16 cellular contexts compared by ENCODE assay signal in genomic region chr4:92189146-92189545, GRCh38.
A peak's percentile ranks its signal among the peaks of the same experiment; 100 is the strongest.
DNase-seq lines count a peak whose midpoint lies in the region; ATAC-seq and TF ChIP-seq lines count a peak whose summit lies in the region.
"Had no signal": no experiment of that assay in that cellular context is flagged by ENCODE, and none has a peak within 500 bp of the region (broad histone marks: within the 10 kb centered on the region; RNA-seq: fewer than 3 reads in every experiment).

No MANE protein-coding gene starts in this region.

- DNase-seq in activated B cell treated with CpG ODN at 0.5 μM for 24 hours, result no peak
- DNase-seq in brain pericyte (ENCODE audit: low read depth, low spot score), result peak; percentile 3
- DNase-seq in fibroblast of gingiva (ENCODE audit: low read depth), result peak; percentile 52
- no peak for DNase-seq in osteocyte (ENCODE audit: extremely low spot score, unreplicated experiment)
- DNase-seq in UCSD-AML1 (lab: John Stamatoyannopoulos, UW; ENCODE audit: unreplicated experiment), result no peak
- no peak for DNase-seq in foreskin melanocyte
- DNase-seq: C1 segment of cervical spinal cord; Calu3; CD4-positive, alpha-beta memory T cell; COR-L47; DMS53; DMS79 treated with DMSO at 0.1 percent for 48 hours; GF-D8; GOT3; HCEC 1CT had no signal

- intact Hi-C loops in activated B cell treated with CpG ODN at 0.5 μM for 24 hours (cut with micrococcal nuclease), result no loop called here

- H3K4me3 Mint-ChIP-seq in activated B cell treated with CpG ODN at 0.5 μM for 24 hours, result no peak overlapping the region
- H3K4me3 Mint-ChIP-seq in osteocyte (ENCODE audit: unreplicated experiment), result no peak overlapping the region
- H3K4me3 Mint-ChIP-seq: CD4-positive, alpha-beta memory T cell had no signal

- H3K36me3 Mint-ChIP-seq in activated B cell treated with CpG ODN at 0.5 μM for 24 hours (ENCODE audit: low read depth) (no peaks in the 10 kb centered on the region), osteocyte (ENCODE audit: unreplicated experiment) (no peaks in the 10 kb centered on the region)
- H3K36me3 Mint-ChIP-seq: CD4-positive, alpha-beta memory T cell had no signal

- H3K27me3 Mint-ChIP-seq in activated B cell treated with CpG ODN at 0.5 μM for 24 hours (no peaks in the 10 kb centered on the region), osteocyte (ENCODE audit: unreplicated experiment) (peaks cover 6% of the 10 kb centered on the region)
- H3K27me3 Mint-ChIP-seq: CD4-positive, alpha-beta memory T cell had no signal

- H3K9me3 Mint-ChIP-seq in activated B cell treated with CpG ODN at 0.5 μM for 24 hours, result peaks cover 3% of the 10 kb centered on the region
- peaks cover 4% of the 10 kb centered on the region for H3K9me3 Mint-ChIP-seq in osteocyte (ENCODE audit: unreplicated experiment)

- POLR2A ChIA-PET in activated B cell treated with CpG ODN at 0.5 μM for 24 hours (lab: Charles Lee), result no interaction called here

- CTCF ChIA-PET in activated B cell treated with CpG ODN at 0.5 μM for 24 hours (lab: Charles Lee), result no interaction called here

- no peaks in the 10 kb centered on the region for H3K4me1 Mint-ChIP-seq in activated B cell treated with CpG ODN at 0.5 μM for 24 hours
- H3K4me1 Mint-ChIP-seq in osteocyte (ENCODE audit: unreplicated experiment), result peaks cover 7% of the 10 kb centered on the region
- H3K4me1 Mint-ChIP-seq: CD4-positive, alpha-beta memory T cell had no signal

- ATAC-seq in activated B cell treated with CpG ODN at 0.5 μM for 24 hours (ENCODE audit: low read depth), result no peak
- no peak for ATAC-seq in HG02870 (IDR thresholded peaks at IDR 0.05; ENCODE audit: unreplicated experiment)

- peak overlapping the region; percentile 6 for H3K27ac Mint-ChIP-seq in activated B cell treated with CpG ODN at 0.5 μM for 24 hours
- H3K27ac Mint-ChIP-seq in osteocyte (ENCODE audit: unreplicated experiment), result peak overlapping the region; percentile 56
- H3K27ac Mint-ChIP-seq: CD4-positive, alpha-beta memory T cell had no signal

- TF ChIP-seq CTCF in activated B cell treated with CpG ODN at 0.5 μM for 24 hours (IDR thresholded peaks at IDR 0.05) (no peak), osteocyte (IDR thresholded peaks at IDR 0.05) (no peak)

Comparison
In these comparisons a context has a peak if more than half of its experiments do, and no peak if none do; other contexts are left out.
1. DNase-seq: peak in brain pericyte (single experiment) and fibroblast of gingiva (single experiment); none in activated B cell treated with CpG ODN at 0.5 μM for 24 hours (single experiment), osteocyte (single experiment), UCSD-AML1 (single experiment) and foreskin melanocyte (single experiment).